8 cellular contexts compared by ENCODE assay signal in the genomic region with DNA sequence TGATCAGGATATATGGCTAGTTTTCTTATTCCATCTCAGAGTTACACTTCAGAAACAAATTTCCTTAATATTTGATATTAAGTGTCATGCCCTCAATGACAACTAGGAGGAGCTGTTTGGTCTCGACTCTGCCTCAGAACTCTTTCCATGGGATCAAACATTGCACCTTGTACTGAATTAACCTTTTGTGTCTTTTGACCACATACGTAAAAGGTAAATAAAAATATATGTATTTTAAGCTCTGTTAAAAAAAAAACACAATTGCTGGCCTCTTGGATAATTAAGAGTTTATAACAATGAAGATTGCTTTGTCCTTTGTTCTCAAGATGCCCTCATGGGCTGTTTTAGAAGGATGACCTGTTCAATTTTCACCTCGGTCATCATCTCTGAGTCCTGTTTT. TPM values are rescaled to one million over a fixed set of nuclear protein-coding genes. Genes with fewer than 3 reads are reported as not detected.
DNase-seq lines count a peak whose midpoint lies in the region; ATAC-seq, FAIRE-seq and TF ChIP-seq lines count a peak whose summit lies in the region.

No MANE protein-coding gene starts in this region.

- no peaks in the 10 kb centered on the region for H3K23me2 ChIP-seq in H1 (ENCODE audit: low read depth, low read length)

- H3K14ac ChIP-seq in H1 (ENCODE audit: insufficient read length), result no peak overlapping the region

- H3K18ac ChIP-seq in H1 (ENCODE audit: extremely low read depth, low read length), result no peak overlapping the region

- no peak overlapping the region for H4K5ac ChIP-seq in H1 (ENCODE audit: insufficient read length, low read depth, low read length)

- POLR2A ChIA-PET in H1 (lab: Charles Lee; ENCODE audit: partially characterized antibody), result no interaction called here
- POLR2A ChIA-PET in activated CD4-positive, alpha-beta memory T cell treated with anti-CD3 and anti-CD28 coated beads, Interleukin-2, amount 10 ng/mL, durations not matched to agents 7 days and 5 days (lab: Charles Lee), result no interaction called here

- DNase-seq in cardiac muscle cell (ENCODE audit: low read depth in 1 of 2, low spot score in 1 of 2) (peak; percentile 55 to 67), cardiac septum (ENCODE audit: low spot score) (no peak), NCI-H2227 treated with DMSO at 0.1 percent for 48 hours (lab: John Stamatoyannopoulos, UW) (peak; percentile 40), H1 (ENCODE audit: low read depth in 1 of 2, low spot score in 2 of 2) (no peak), osteoblast (ENCODE audit: insufficient read length, low spot score, missing footprints) (no peak), HuH-7.5 (ENCODE audit: low spot score) (no peak)
- no peak for DNase-seq in activated CD4-positive, alpha-beta memory T cell treated with anti-CD3 and anti-CD28 coated beads, Interleukin-2, amount 10 ng/mL, durations not matched to agents 7 days and 5 days

- no peak overlapping the region for H3K56ac ChIP-seq in H1 (replicated peaks; ENCODE audit: insufficient read length, low read depth, low read length)

- H4K91ac ChIP-seq in H1 (replicated peaks; ENCODE audit: insufficient read length, low read length), result no peak overlapping the region

- no peak overlapping the region for H3K23ac ChIP-seq in H1 (ENCODE audit: insufficient read length)

- no peaks in the 10 kb centered on the region for H3K36me3 Mint-ChIP-seq in activated CD4-positive, alpha-beta memory T cell treated with anti-CD3 and anti-CD28 coated beads, Interleukin-2, amount 10 ng/mL, durations not matched to agents 7 days and 5 days (ENCODE audit: low read depth)

- peak overlapping the region; percentile 86; the same call in 1 of the 2 replicates for H2AFZ ChIP-seq in H1 (ENCODE audit: low read length)
- no peak overlapping the region for H2AFZ ChIP-seq in osteoblast (ENCODE audit: low read length)

- H3K79me1 ChIP-seq in H1 (ENCODE audit: low read depth, low read length), result no peaks in the 10 kb centered on the region

- H3K27ac Mint-ChIP-seq in activated CD4-positive, alpha-beta memory T cell treated with anti-CD3 and anti-CD28 coated beads, Interleukin-2, amount 10 ng/mL, durations not matched to agents 7 days and 5 days, result no peak overlapping the region

- intact Hi-C loops in cardiac septum (cut with DNase I), result no loop called here

- CTCF ChIA-PET in H1 (lab: Charles Lee; ENCODE audit: partially characterized antibody), result interaction anchor here (0.6 to 2.4 kb wide), 26 partner anchors 12 to 746 kb away, joined by 3 to 10 read pairs (median 3); no protein-coding TSS in a partner anchor
- CTCF ChIA-PET in activated CD4-positive, alpha-beta memory T cell treated with anti-CD3 and anti-CD28 coated beads, Interleukin-2, amount 10 ng/mL, durations not matched to agents 7 days and 5 days (lab: Charles Lee), result interaction anchor here (0.5 to 1.8 kb wide), 10 partner anchors 10 to 477 kb away, joined by 3 to 12 read pairs (median 3); no protein-coding TSS in a partner anchor

- no peak overlapping the region for H3K4me3 Mint-ChIP-seq in activated CD4-positive, alpha-beta memory T cell treated with anti-CD3 and anti-CD28 coated beads, Interleukin-2, amount 10 ng/mL, durations not matched to agents 7 days and 5 days

- H3K9me3 ChIP-seq in cardiac muscle cell (ENCODE audit: low read depth), result peaks cover 3% of the 10 kb centered on the region
- no peaks in the 10 kb centered on the region for H3K9me3 ChIP-seq in H1 (ENCODE audit: insufficient read depth in 2 of 2, low read depth in 1 of 2, low read length in 1 of 2)
- no peaks in the 10 kb centered on the region for H3K9me3 ChIP-seq in osteoblast (ENCODE audit: low read depth, low read length)

- H3K36me3 ChIP-seq in cardiac muscle cell (no peaks in the 10 kb centered on the region), H1 (ENCODE audit: control insufficient read depth in 2 of 4, insufficient read depth in 4 of 4, low read length in 3 of 4) (no peaks in the 10 kb centered on the region), osteoblast (ENCODE audit: insufficient read depth, low read length) (no peaks in the 10 kb centered on the region)

- no peak overlapping the region for H2BK15ac ChIP-seq in H1 (ENCODE audit: low read length)

- no peak overlapping the region for H3K9ac ChIP-seq in H1 (replicated peaks in 1 of 4; ENCODE audit: extremely low read depth in 1 of 4, low read depth in 3 of 4, low read length in 3 of 4)

- H4K8ac ChIP-seq in H1 (ENCODE audit: extremely low read depth, insufficient read depth, low read length), result no peak overlapping the region

- TF ChIP-seq RAD21 in H1 (IDR thresholded peaks at IDR 0.05 in 1 of 2, conservative IDR thresholded peaks at IDR 0.05 in 1 of 2; ENCODE audit: low read depth in 2 of 2, low read length in 2 of 2), result peak; percentile 71

- H3K79me2 ChIP-seq in H1 (ENCODE audit: control insufficient read depth in 1 of 2, insufficient read depth in 2 of 2, low read length in 2 of 2) (no peaks in the 10 kb centered on the region), osteoblast (ENCODE audit: insufficient read depth, low read length) (no peaks in the 10 kb centered on the region)

- H3K9me3 Mint-ChIP-seq in activated CD4-positive, alpha-beta memory T cell treated with anti-CD3 and anti-CD28 coated beads, Interleukin-2, amount 10 ng/mL, durations not matched to agents 7 days and 5 days, result no peaks in the 10 kb centered on the region

- H2AK5ac ChIP-seq in H1 (ENCODE audit: low read depth, low read length), result no peak overlapping the region

- H3K4me1 ChIP-seq in cardiac muscle cell (ENCODE audit: low read depth), result no peaks in the 10 kb centered on the region
- H3K4me1 ChIP-seq in H1 (replicated peaks in 1 of 4; ENCODE audit: control insufficient read depth in 3 of 4, insufficient read depth in 4 of 4, low read length in 3 of 4), result no peaks in the 10 kb centered on the region
- H3K4me1 ChIP-seq in osteoblast (ENCODE audit: insufficient read depth, low read length), result peaks cover 15% of the 10 kb centered on the region

- H3K4ac ChIP-seq in H1 (replicated peaks; ENCODE audit: insufficient read length, low read depth, low read length), result no peak overlapping the region

- 42% methylated on average over 3 of the region's 3 CpGs; no CpG with 5 or more reads in 1 of the 2 experiments for WGBS in H1 (ENCODE audit: extremely low coverage in 1 of 2, insufficient coverage in 1 of 2, insufficient read length in 1 of 2, insufficient replicate concordance in 2 of 2, low coverage in 1 of 2, low lambda C conversion rate in 2 of 2, missing lambda C conversion rate in 1 of 2), 2 experiments

- H3K4me1 Mint-ChIP-seq in activated CD4-positive, alpha-beta memory T cell treated with anti-CD3 and anti-CD28 coated beads, Interleukin-2, amount 10 ng/mL, durations not matched to agents 7 days and 5 days, result no peaks in the 10 kb centered on the region

- peaks cover 25% of the 10 kb centered on the region for H3K27me3 Mint-ChIP-seq in activated CD4-positive, alpha-beta memory T cell treated with anti-CD3 and anti-CD28 coated beads, Interleukin-2, amount 10 ng/mL, durations not matched to agents 7 days and 5 days

- H3K4me2 ChIP-seq in H1 (ENCODE audit: insufficient read depth in 1 of 2, low read depth in 2 of 2, low read length in 2 of 2), result no peak overlapping the region
- no peak overlapping the region for H3K4me2 ChIP-seq in osteoblast (ENCODE audit: insufficient read depth, low read length)

- TF ChIP-seq EP300 in H1 (IDR thresholded peaks at IDR 0.05; ENCODE audit: borderline replicate concordance in 1 of 2, low read depth in 2 of 2, low read length in 2 of 2), result no peak

- ATAC-seq in HG02759 (IDR thresholded peaks at IDR 0.05; ENCODE audit: unreplicated experiment), result peak; percentile 55

- no peak overlapping the region for H3K4me3 ChIP-seq in cardiac muscle cell
- H3K4me3 ChIP-seq in H1 (ENCODE audit: extremely low read depth in 1 of 4, insufficient read depth in 2 of 4, low read depth in 3 of 4, low read length in 4 of 4), result no peak overlapping the region
- no peak overlapping the region for H3K4me3 ChIP-seq in osteoblast (ENCODE audit: insufficient read depth, low read length)

- peak; percentile 13 for FAIRE-seq in H1 (lab: Jason Lieb, UNC)

- TF ChIP-seq POLR2A in H1 (IDR thresholded peaks at IDR 0.05; ENCODE audit: control extremely low read depth in 1 of 2, low read depth in 2 of 2, low read length in 2 of 2), result no peak

- H3K27ac ChIP-seq in cardiac muscle cell, result no peak overlapping the region
- no peak overlapping the region for H3K27ac ChIP-seq in H1 (ENCODE audit: low read depth, low read length)
- H3K27ac ChIP-seq in osteoblast (ENCODE audit: low read depth, low read length), result peak overlapping the region; percentile 15

- H4K20me1 ChIP-seq in H1 (replicated peaks in 1 of 2; ENCODE audit: control insufficient read depth in 1 of 2, insufficient read depth in 2 of 2, low read length in 2 of 2) (no peaks in the 10 kb centered on the region), osteoblast (ENCODE audit: insufficient read depth, low read length) (no peaks in the 10 kb centered on the region)

- H2BK120ac ChIP-seq in H1 (replicated peaks; ENCODE audit: low read depth, low read length), result no peak overlapping the region

- H2BK5ac ChIP-seq in H1 (ENCODE audit: low read depth, low read length), result no peak overlapping the region

- H3K27me3 ChIP-seq in cardiac muscle cell (no peaks in the 10 kb centered on the region), H1 (replicated peaks in 1 of 4; ENCODE audit: control insufficient read depth in 3 of 4, extremely low read depth in 1 of 4, insufficient read depth in 3 of 4, low read length in 3 of 4) (no peaks in the 10 kb centered on the region), osteoblast (ENCODE audit: insufficient read depth, low read length) (no peaks in the 10 kb centered on the region)

- no peak overlapping the region for H2BK20ac ChIP-seq in H1 (ENCODE audit: low read length)

- TF ChIP-seq CTCF in cardiac muscle cell (IDR thresholded peaks at IDR 0.05; ENCODE audit: low read depth, low read length) (peak; percentile 75), H1 (IDR thresholded peaks at IDR 0.05; ENCODE audit: control extremely low read depth in 1 of 3, insufficient read depth in 1 of 3, low read depth in 1 of 3, low read length in 3 of 3) (peak in 2 of 3 experiments; percentile 42 to 68; a peak in 2 of 4 replicates), osteoblast (IDR thresholded peaks at IDR 0.05; ENCODE audit: extremely low read depth, low read depth, low read length) (peak; percentile 86)

- no peak overlapping the region for H2BK12ac ChIP-seq in H1 (ENCODE audit: low read depth, low read length)

RNA-seq across cellular contexts. Expression of a gene that starts 18.7 kb away (rescaled TPM):
- 241 and 335 TPM in 2 replicates for total RNA-seq in cardiac muscle cell
- 164 and 240 TPM in 2 replicates for polyA plus RNA-seq in cardiac muscle cell
- total RNA-seq in cardiac septum, result 339 TPM
- 109 and 116 TPM in 2 replicates for total RNA-seq in H1 (2021; fragmentation: NEBNext Ultra II Directional; extraction: Animal tissue kit (Norgen Biotek cat#: 25700))
- polyA plus RNA-seq in H1 (2011; rRNA removed), result 42.4 and 42.9 TPM in 2 replicates
- 43.8 TPM for polyA plus RNA-seq in H1 (2011; cell fraction: cytosol; rRNA removed)
- 156 TPM for polyA plus RNA-seq in H1 (2011; cell fraction: nucleus; rRNA removed)
- 62.9 to 96.1 TPM (median 74.4 TPM) in 4 replicates for polyA plus RNA-seq in H1 (2012, experiment 1 of 2)
- polyA plus RNA-seq in H1 (2012, experiment 2 of 2), result 11.6 TPM
- polyA plus RNA-seq in H1 (2013, experiment 1 of 2), result 149 TPM
- polyA plus RNA-seq in H1 (2013, experiment 2 of 2), result 106 TPM
- 75.3 and 112 TPM in 2 replicates for polyA minus RNA-seq in H1 (2011; rRNA and poly(A)+ RNA removed)
- polyA minus RNA-seq in H1 (2011; cell fraction: cytosol; rRNA and poly(A)+ RNA removed), result 58.6 TPM
- 61.7 TPM for polyA minus RNA-seq in H1 (2011; cell fraction: nucleus; rRNA and poly(A)+ RNA removed)
- 18,025 and 18,800 TPM in 2 replicates for total RNA-seq in osteoblast
- total RNA-seq in activated CD4-positive, alpha-beta memory T cell treated with anti-CD3 and anti-CD28 coated beads, Interleukin-2, amount 10 ng/mL, durations not matched to agents 7 days and 5 days, result 1 to 10 TPM; 1.8 to 2.2 TPM

Comparison
In these comparisons a context has a peak if more than half of its experiments do, and no peak if none do; other contexts are left out.
1. DNase-seq: peak in cardiac muscle cell (2 of 2) and NCI-H2227 treated with DMSO at 0.1 percent for 48 hours (single experiment); none in cardiac septum (single experiment), H1 (0 of 2), osteoblast (single experiment), HuH-7.5 (single experiment) and activated CD4-positive, alpha-beta memory T cell treated with anti-CD3 and anti-CD28 coated beads, Interleukin-2, amount 10 ng/mL, durations not matched to agents 7 days and 5 days (single experiment).
2. RNA of a gene that starts 18.7 kb away (total RNA-seq): 18,025 to 18,800 TPM in osteoblast; 339 TPM in cardiac septum (single experiment), 241 to 335 TPM in cardiac muscle cell, 109 to 116 TPM in H1 and 1.8 to 2.2 TPM in activated CD4-positive, alpha-beta memory T cell treated with anti-CD3 and anti-CD28 coated beads, Interleukin-2, amount 10 ng/mL, durations not matched to agents 7 days and 5 days; every median in the first group is over 10 times any median in the second.
3. Peak in every context shown above with its lines, with median percentiles within 50 percentile points of each other: CTCF ChIP-seq.